Comparison of ENCODE assay signal across 1 cellular context in genomic region chr6:27038498-27038897, GRCh38.
TF ChIP-seq lines count a peak whose summit lies in the region.

No MANE protein-coding gene starts in this region.

TF ChIP-seq in HepG2, 621 proteins besides CTCF, POLR2A, EP300 and RAD21 (continued from another document and continues in another):
- TF ChIP-seq RAD51 (IDR thresholded peaks at IDR 0.05; ENCODE audit: borderline replicate concordance) (no peak), GATA4 (IDR thresholded peaks at IDR 0.05; ENCODE audit: borderline replicate concordance, low read depth) (no peak), ZNF773 (CRISPR knock-in tag; IDR thresholded peaks at IDR 0.05; ENCODE audit: borderline replicate concordance) (no peak), U2AF2 (IDR thresholded peaks at IDR 0.05; ENCODE audit: low read depth, low read length) (no peak), ZNF512B (CRISPR knock-in tag; IDR thresholded peaks at IDR 0.05; ENCODE audit: borderline replicate concordance) (no peak), SOX5 (CRISPR knock-in tag; IDR thresholded peaks at IDR 0.05; ENCODE audit: borderline replicate concordance) (peak; percentile 77; the same call in 1 of the 2 replicates), THAP9 (CRISPR knock-in tag; IDR thresholded peaks at IDR 0.05; ENCODE audit: borderline replicate concordance) (no peak), JDP2 (CRISPR knock-in tag; IDR thresholded peaks at IDR 0.05; ENCODE audit: borderline replicate concordance) (no peak), DNMT3B (CRISPR knock-in tag; conservative IDR thresholded peaks at IDR 0.05) (no peak), MTF2 (CRISPR knock-in tag; IDR thresholded peaks at IDR 0.05; ENCODE audit: borderline replicate concordance) (no peak), PRDM15 (CRISPR knock-in tag; IDR thresholded peaks at IDR 0.05) (no peak), MXD3 (CRISPR knock-in tag; IDR thresholded peaks at IDR 0.05) (no peak), ZNF724P (CRISPR knock-in tag; IDR thresholded peaks at IDR 0.05; ENCODE audit: borderline replicate concordance) (no peak), ATAD3A (CRISPR knock-in tag; IDR thresholded peaks at IDR 0.05) (no peak), TAF1 (CRISPR knock-in tag; IDR thresholded peaks at IDR 0.05) (no peak), MXD4 (CRISPR knock-in tag; IDR thresholded peaks at IDR 0.05) (no peak), YY1 (IDR thresholded peaks at IDR 0.05; ENCODE audit: insufficient read depth, insufficient replicate concordance, low read depth, low read length) (no peak), ZSCAN22 (CRISPR knock-in tag; IDR thresholded peaks at IDR 0.05) (no peak), ZNF138 (CRISPR knock-in tag; IDR thresholded peaks at IDR 0.05; ENCODE audit: low read depth) (no peak), CSRNP2 (CRISPR knock-in tag; conservative IDR thresholded peaks at IDR 0.05; ENCODE audit: low read depth) (no peak), KLF15 (CRISPR knock-in tag; IDR thresholded peaks at IDR 0.05; ENCODE audit: borderline replicate concordance) (no peak), SYNCRIP (IDR thresholded peaks at IDR 0.05; ENCODE audit: insufficient read depth, low read depth, low read length) (no peak), SMYD3 (CRISPR knock-in tag; IDR thresholded peaks at IDR 0.05) (no peak), ZNF44 (CRISPR knock-in tag; IDR thresholded peaks at IDR 0.05) (no peak), ZNF496 (CRISPR knock-in tag; IDR thresholded peaks at IDR 0.05; ENCODE audit: insufficient replicate concordance) (no peak), SRSF1 (optimal IDR thresholded peaks at IDR 0.05; ENCODE audit: low read depth, low read length) (no peak), ZNF644 (CRISPR knock-in tag; IDR thresholded peaks at IDR 0.05; ENCODE audit: low read depth) (no peak), ZNF142 (CRISPR knock-in tag; IDR thresholded peaks at IDR 0.05) (no peak), CEBPG (CRISPR knock-in tag; IDR thresholded peaks at IDR 0.05) (peak; percentile 65), FLYWCH1 (CRISPR knock-in tag; IDR thresholded peaks at IDR 0.05) (no peak), TCF12 (IDR thresholded peaks at IDR 0.05) (no peak), TCF12 (CRISPR knock-in tag; IDR thresholded peaks at IDR 0.05) (no peak), EHMT2 (IDR thresholded peaks at IDR 0.05; ENCODE audit: borderline replicate concordance, low read depth, low read length) (no peak), FOXP1 (IDR thresholded peaks at IDR 0.05) (no peak), FOXP1 (CRISPR knock-in tag; IDR thresholded peaks at IDR 0.05) (no peak), ZFP36 (IDR thresholded peaks at IDR 0.05; ENCODE audit: borderline replicate concordance, low read depth, low read length, partially characterized antibody) (no peak), ZC3H4 (CRISPR knock-in tag; IDR thresholded peaks at IDR 0.05; ENCODE audit: borderline replicate concordance) (no peak), FOXO1 (CRISPR knock-in tag; IDR thresholded peaks at IDR 0.05) (no peak), SNAPC5 (CRISPR knock-in tag; IDR thresholded peaks at IDR 0.05; ENCODE audit: borderline replicate concordance) (no peak), TRAFD1 (CRISPR knock-in tag; IDR thresholded peaks at IDR 0.05; ENCODE audit: borderline replicate concordance) (no peak), GFI1 (CRISPR knock-in tag; IDR thresholded peaks at IDR 0.05; ENCODE audit: borderline replicate concordance) (peak; percentile 66), MTA1 (CRISPR knock-in tag; IDR thresholded peaks at IDR 0.05; ENCODE audit: borderline replicate concordance) (no peak), RARG (CRISPR knock-in tag; IDR thresholded peaks at IDR 0.05; ENCODE audit: low read depth) (no peak), RARA (CRISPR knock-in tag; IDR thresholded peaks at IDR 0.05) (peak; percentile 75), ZNF841 (CRISPR knock-in tag; IDR thresholded peaks at IDR 0.05; ENCODE audit: borderline replicate concordance) (no peak)
